In genomic region chr6:37170273-37171140, GRCh38 we compare ENCODE assay signal across 8 cellular contexts. TPM values are rescaled to one million over a fixed set of nuclear protein-coding genes. Genes with fewer than 3 reads are reported as not detected.
DNase-seq lines count a peak whose midpoint lies in the region; ATAC-seq and TF ChIP-seq lines count a peak whose summit lies in the region.

No MANE protein-coding gene starts in this region.

- H3K9ac ChIP-seq in IMR-90 (ENCODE audit: low read depth, low read length) (peak overlapping the region; percentile 85), SU-DHL-6 (ENCODE audit: low read length) (peak overlapping the region; percentile 97)

- peak overlapping the region; percentile 95 for H2AK9ac ChIP-seq in IMR-90 (replicated peaks; ENCODE audit: low read depth, low read length, poor library complexity)

- no peak overlapping the region for H2BK15ac ChIP-seq in IMR-90 (ENCODE audit: low read depth, low read length)

- H4K91ac ChIP-seq in IMR-90 (ENCODE audit: insufficient read depth, low read depth, low read length), result peak overlapping the region; percentile 82

- H3K4ac ChIP-seq in IMR-90 (ENCODE audit: low read depth, low read length), result peak overlapping the region; percentile 88

- intact Hi-C loops in IMR-90 (cut with micrococcal nuclease), result no loop called here

- peak overlapping the region in 1 of 2 experiments; percentile 44; a peak in 2 of 4 replicates for H4K8ac ChIP-seq in IMR-90 (ENCODE audit: low read depth in 2 of 2, low read length in 2 of 2)

- CTCF ChIA-PET in IMR-90 (lab: Yijun Ruan, JAX), result interaction anchor here (1.5 to 4.0 kb wide), 4 partner anchors 66 to 119 kb away, joined by 4 to 20 read pairs (median 8); no protein-coding TSS in a partner anchor

- H3K36me3 ChIP-seq in IMR-90 (ENCODE audit: control insufficient read depth, insufficient read depth, low read length) (peaks cover 34% of the 10 kb centered on the region), SU-DHL-6 (ENCODE audit: low read length) (peaks cover 43% of the 10 kb centered on the region), brain microvascular endothelial cell (replicated peaks) (peaks cover 41% of the 10 kb centered on the region)

- H2AFZ ChIP-seq in IMR-90 (replicated peaks; ENCODE audit: low read length, poor library complexity), result peak overlapping the region; percentile 88
- H2AFZ ChIP-seq in SU-DHL-6 (ENCODE audit: low read depth, low read length, severe bottlenecking), result peak overlapping the region; percentile 24

- H3K79me1 ChIP-seq in IMR-90 (ENCODE audit: low read depth in 1 of 2, low read length in 2 of 2), result peaks cover 16 to 38% of the 10 kb centered on the region in 2 experiments

- H2BK5ac ChIP-seq in IMR-90 (ENCODE audit: low read depth, low read length, poor library complexity, severe bottlenecking), result peak overlapping the region; percentile 77

- H3K56ac ChIP-seq in IMR-90 (ENCODE audit: extremely low read depth, insufficient read depth, low read length), result peak overlapping the region; percentile 60; the same call in 1 of the 2 replicates

- in situ Hi-C loops in G401 (cut with HindIII; ENCODE audit: low sequenced_read_pairs) (loop anchor here (5.0 kb wide), 1 partner anchor 43 kb away; no protein-coding TSS in a partner anchor), IMR-90 (cut with MboI; ENCODE audit: low sequenced_read_pairs) (loop anchor here (5.0 kb wide), 1 partner anchor 118 kb away; no protein-coding TSS in a partner anchor), brain microvascular endothelial cell (cut with HindIII; ENCODE audit: low pct_ligation_motif_present, low sequenced_read_pairs) (no loop called here)

- H3K27ac ChIP-seq in IMR-90 (ENCODE audit: insufficient read depth, low read length), result peak overlapping the region; percentile 80
- peak overlapping the region; percentile 85 for H3K27ac ChIP-seq in SU-DHL-6 (ENCODE audit: low read depth, low read length)
- H3K27ac ChIP-seq in brain microvascular endothelial cell, result peak overlapping the region; percentile 96

- POLR2A ChIA-PET in IMR-90 (lab: Charles Lee; ENCODE audit: unreplicated experiment), result interaction anchor here (0.6 to 1.0 kb wide), 3 partner anchors 29 to 105 kb away, joined by 4 to 13 read pairs (median 4); no protein-coding TSS in a partner anchor

- dilution Hi-C loops in IMR-90 (cut with HindIII; ENCODE audit: low sequenced_read_pairs, unreplicated experiment), result no loop called here

- no peaks in the 10 kb centered on the region for H3K9me2 ChIP-seq in SU-DHL-6 (replicated peaks; ENCODE audit: insufficient read depth, low read length)

- H4K5ac ChIP-seq in IMR-90 (ENCODE audit: low read depth, low read length), result peak overlapping the region; percentile 13; the same call in 1 of the 2 replicates

- peak overlapping the region; percentile 85 for H3K23ac ChIP-seq in IMR-90 (ENCODE audit: low read depth, low read length)

- peak; percentile 25 for TF ChIP-seq CTCF in IMR-90 (conservative IDR thresholded peaks at IDR 0.05; ENCODE audit: low read depth, low read length)
- TF ChIP-seq CTCF in SU-DHL-6 (IDR thresholded peaks at IDR 0.05; ENCODE audit: insufficient read depth, low read length, poor library complexity, severe bottlenecking), result peak; percentile 39
- TF ChIP-seq CTCF in brain microvascular endothelial cell (IDR thresholded peaks at IDR 0.05; ENCODE audit: low read depth, low read length, missing control alignments), result peak; percentile 41

- H3K9me3 ChIP-seq in IMR-90 (ENCODE audit: control insufficient read depth, insufficient read depth, low read length), result no peaks in the 10 kb centered on the region
- no peaks in the 10 kb centered on the region for H3K9me3 ChIP-seq in SU-DHL-6 (ENCODE audit: insufficient read depth, low read length)

- peaks cover 64% of the 10 kb centered on the region for H3F3A ChIP-seq in SU-DHL-6 (ENCODE audit: insufficient read depth)

- 1% methylated on average over 20 of the region's 89 CpGs; no CpG with 5 or more reads in 1 of the 2 experiments for WGBS in IMR-90 (ENCODE audit: extremely low coverage in 2 of 2, insufficient read length in 1 of 2), 2 experiments

- peaks cover 46% of the 10 kb centered on the region for H3K79me2 ChIP-seq in SU-DHL-6 (ENCODE audit: insufficient read depth, low read length)

- H3K4me2 ChIP-seq in IMR-90 (ENCODE audit: low read depth, low read length) (peak overlapping the region; percentile 78), SU-DHL-6 (ENCODE audit: low read depth, low read length, poor library complexity, severe bottlenecking) (peak overlapping the region; percentile 89)

- peak; percentile 38; the same call in 1 of the 2 replicates for TF ChIP-seq POLR2A in IMR-90 (IDR thresholded peaks at IDR 0.05; ENCODE audit: low read depth, low read length)

- H2BK120ac ChIP-seq in IMR-90 (ENCODE audit: low read depth, low read length), result peak overlapping the region; percentile 28

- peak overlapping the region; percentile 95 for H3K14ac ChIP-seq in IMR-90 (replicated peaks; ENCODE audit: low read depth, low read length)

- peak; percentile 49 for TF ChIP-seq RAD21 in IMR-90 (IDR thresholded peaks at IDR 0.05; ENCODE audit: low read length)

- H4K20me1 ChIP-seq in IMR-90 (ENCODE audit: insufficient read depth, low read length) (peaks cover 43% of the 10 kb centered on the region), SU-DHL-6 (ENCODE audit: low read depth, low read length) (peaks cover 33% of the 10 kb centered on the region)

- peak overlapping the region; percentile 22; the same call in 1 of the 2 replicates for H3K18ac ChIP-seq in IMR-90 (ENCODE audit: low read depth, low read length)

- DNase-seq in G401 (ENCODE audit: low spot score) (peak; percentile 35), IMR-90 (peak; percentile 28), brain microvascular endothelial cell (peak; percentile 35), islet precursor cell (peak; percentile 83), Ammon's horn (ENCODE audit: low spot score) (no peak)
- peak; percentile 56 for DNase-seq in stimulated activated CD4-positive, alpha-beta T cell treated with anti-CD3 and anti-CD28 coated beads, Interleukin-4, amount 100 ng/mL, for 1 hour

- peaks cover 7% of the 10 kb centered on the region for H3K4me1 ChIP-seq in IMR-90 (ENCODE audit: control insufficient read depth, insufficient read depth, low read length)

- H2AK5ac ChIP-seq in IMR-90 (ENCODE audit: low read depth, low read length), result peak overlapping the region; percentile 63

- no peaks in the 10 kb centered on the region for H3K27me3 ChIP-seq in IMR-90 (ENCODE audit: control insufficient read depth, insufficient read depth, low read length)
- no peaks in the 10 kb centered on the region for H3K27me3 ChIP-seq in SU-DHL-6 (ENCODE audit: low read length)
- no peaks in the 10 kb centered on the region for H3K27me3 ChIP-seq in brain microvascular endothelial cell (replicated peaks)

- TSS peak; percentile 28 for BruUV-seq in IMR-90 (replicated peaks; lab: Mats Ljungman, UMichigan)

- peak overlapping the region; percentile 84 for H3K4me3 ChIP-seq in IMR-90 (ENCODE audit: insufficient read depth, low read depth, low read length)
- H3K4me3 ChIP-seq in SU-DHL-6 (ENCODE audit: insufficient read depth, low read length, poor library complexity, severe bottlenecking), result peak overlapping the region; percentile 84
- H3K4me3 ChIP-seq in brain microvascular endothelial cell (ENCODE audit: low read depth, low read length), result peak overlapping the region; percentile 93

- H2BK20ac ChIP-seq in IMR-90 (ENCODE audit: low read depth, low read length), result no peak overlapping the region; the same call in 1 of the 2 replicates

- H3K9me1 ChIP-seq in IMR-90 (ENCODE audit: insufficient read depth, low read length), result no peaks in the 10 kb centered on the region; the same call in 1 of the 2 replicates

- ATAC-seq in GM21576 (IDR thresholded peaks at IDR 0.05; ENCODE audit: unreplicated experiment), result peak; percentile 19
- ATAC-seq in IMR-90 (ENCODE audit: low read depth), result peak; percentile 6

TF ChIP-seq in IMR-90, 13 proteins besides CTCF, POLR2A, EP300 and RAD21 (continues in another document):
- no peak for TF ChIP-seq USF2 (IDR thresholded peaks at IDR 0.05; ENCODE audit: low read depth, low read length)
- 0 out of 2 replicates have a peak, but pooled peaks have one; percentile 43 for TF ChIP-seq MXI1 (IDR thresholded peaks at IDR 0.05; ENCODE audit: borderline replicate concordance, low read depth, low read length)
- no peak for TF ChIP-seq MAZ (IDR thresholded peaks at IDR 0.05; ENCODE audit: borderline replicate concordance, low read depth, low read length)
- no peak for TF ChIP-seq CEBPB (IDR thresholded peaks at IDR 0.05; ENCODE audit: low read depth, low read length)
- no peak; the same call in 1 of the 2 replicates for TF ChIP-seq CHD1 (IDR thresholded peaks at IDR 0.05; ENCODE audit: low read depth, low read length)
- TF ChIP-seq RFX5 (IDR thresholded peaks at IDR 0.05; ENCODE audit: low read depth, low read length), result no peak
- no peak for TF ChIP-seq ELK1 (IDR thresholded peaks at IDR 0.05; ENCODE audit: borderline replicate concordance, low read depth, low read length)
- TF ChIP-seq SMC3 (IDR thresholded peaks at IDR 0.05; ENCODE audit: low read depth, low read length), result peak; percentile 11; the same call in 1 of the 2 replicates
- no peak for TF ChIP-seq MAFK (IDR thresholded peaks at IDR 0.05; ENCODE audit: low read depth, low read length)
- no peak for TF ChIP-seq BHLHE40 (IDR thresholded peaks at IDR 0.05; ENCODE audit: low read depth, low read length)
- TF ChIP-seq RCOR1 (IDR thresholded peaks at IDR 0.05; ENCODE audit: insufficient replicate concordance, low read length), result no peak
- no peak for TF ChIP-seq FOS (IDR thresholded peaks at IDR 0.05; ENCODE audit: low read depth, low read length)

RNA-seq across cellular contexts. Expression of gene PIM1, which starts 0.6 kb away (rescaled TPM):
- 70.4 and 71.6 TPM in 2 replicates for total RNA-seq in G401 (2014; rRNA removed; shearing (Covaris generic))
- 6.1 and 7.2 TPM in 2 replicates for total RNA-seq in IMR-90 (2012; rRNA removed)
- 12.8 and 18.5 TPM in 2 replicates for polyA plus RNA-seq in IMR-90 (2012; rRNA removed)
- polyA plus RNA-seq in IMR-90 (2012; cell fraction: cytosol; rRNA removed), result 12.2 and 21.8 TPM in 2 replicates
- polyA plus RNA-seq in IMR-90 (2012; cell fraction: nucleus; rRNA removed; ENCODE audit: low replicate concordance), result 50.1 and 73.1 TPM in 2 replicates
